Comparison of ENCODE assay signal across 15 cellular contexts in the genomic region with DNA sequence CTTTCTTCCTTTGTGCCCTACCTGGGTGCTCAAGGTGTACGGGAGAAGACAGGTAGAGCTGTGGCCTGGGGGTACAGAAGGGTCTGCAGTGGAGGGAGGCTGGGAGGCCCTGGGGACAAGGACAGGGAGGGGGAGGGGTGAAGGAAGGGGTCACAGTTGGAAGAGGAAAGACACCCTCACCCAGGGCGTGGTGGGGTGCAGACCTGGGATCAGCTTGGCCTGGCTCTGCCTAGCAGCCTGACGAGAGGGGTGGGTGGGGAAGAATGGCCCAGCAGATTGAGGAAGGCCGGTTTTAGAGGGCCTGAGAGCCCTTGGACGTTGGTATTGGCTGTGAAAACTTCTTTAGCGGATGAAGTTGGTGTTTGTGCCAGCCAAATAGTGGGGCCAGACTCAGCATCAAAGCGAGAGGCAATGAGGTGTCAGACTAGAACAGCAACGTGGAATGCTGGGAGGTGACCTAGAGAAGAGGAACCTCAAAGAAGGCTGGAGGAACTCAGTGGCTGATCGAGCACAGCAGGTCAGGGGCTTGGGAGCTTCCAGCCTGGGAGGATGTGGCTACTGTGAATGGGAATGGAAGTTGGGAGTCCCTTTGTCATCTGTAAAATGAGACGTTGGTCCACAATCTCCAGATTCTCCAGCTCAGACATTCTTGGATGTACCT. TPM values are rescaled to one million over a fixed set of nuclear protein-coding genes. Genes with fewer than 3 reads are reported as not detected.
DNase-seq lines count a peak whose midpoint lies in the region; TF ChIP-seq lines count a peak whose summit lies in the region.
"Had no signal": no experiment of that assay in that cellular context is flagged by ENCODE, and none has a peak within 500 bp of the region (broad histone marks: within the 10 kb centered on the region; RNA-seq: fewer than 3 reads in every experiment).

No MANE protein-coding gene starts in this region.

- H3K27ac ChIP-seq in cardiac muscle cell (peak overlapping the region; percentile 94), left ventricle myocardium inferior (replicated peaks) (peak overlapping the region; percentile 91), vagina (peak overlapping the region; percentile 77)

- no peaks in the 10 kb centered on the region for H3K27me3 Mint-ChIP-seq in progenitor cell of endocrine pancreas
- H3K27me3 Mint-ChIP-seq: activated B cell treated with CpG ODN at 0.5 μM for 24 hours had no signal

- intact Hi-C loops in cardiac septum (cut with DNase I) (no loop called here), left ventricle myocardium inferior (cut with micrococcal nuclease) (no loop called here), vagina (cut with DNase I) (no loop called here)

- H3K4me3 Mint-ChIP-seq in progenitor cell of endocrine pancreas (ENCODE audit: low read depth): no peak overlapping the region
- H3K4me3 Mint-ChIP-seq: activated B cell treated with CpG ODN at 0.5 μM for 24 hours had no signal

- no peaks in the 10 kb centered on the region for H3K9me3 Mint-ChIP-seq in progenitor cell of endocrine pancreas (ENCODE audit: low read depth)
- H3K9me3 Mint-ChIP-seq: activated B cell treated with CpG ODN at 0.5 μM for 24 hours had no signal

- no peak for TF ChIP-seq POLR2A in vagina (IDR thresholded peaks at IDR 0.05)

- no peak for TF ChIP-seq CTCF in cardiac muscle cell (IDR thresholded peaks at IDR 0.05; ENCODE audit: low read depth, low read length)
- TF ChIP-seq CTCF in left ventricle myocardium inferior (IDR thresholded peaks at IDR 0.05; ENCODE audit: borderline replicate concordance): no peak
- TF ChIP-seq CTCF in progenitor cell of endocrine pancreas (IDR thresholded peaks at IDR 0.05; ENCODE audit: unreplicated experiment): no peak
- TF ChIP-seq CTCF in vagina (IDR thresholded peaks at IDR 0.05): no peak

- DNase-seq in cardiac muscle cell (ENCODE audit: low read depth in 1 of 2, low spot score in 1 of 2) (no peak), cardiac septum (ENCODE audit: low spot score) (no peak), left ventricle myocardium inferior (no peak), progenitor cell of endocrine pancreas (ENCODE audit: low spot score, unreplicated experiment) (no peak), vagina (ENCODE audit: extremely low spot score in 2 of 2) (no peak), T-helper 1 cell (no peak), LoVo (ENCODE audit: low spot score) (no peak), NCI-H1417 treated with DMSO at 0.1 percent for 48 hours (lab: John Stamatoyannopoulos, UW) (no peak)
- DNase-seq: activated B cell treated with CpG ODN at 0.5 μM for 24 hours, amniotic stem cell, DMS 273 treated with DMSO at 0.1 percent for 48 hours, GOT3, NCI-H146, SIG-M5 had no signal

- no peaks in the 10 kb centered on the region for H3K36me3 ChIP-seq in cardiac muscle cell
- H3K36me3 ChIP-seq in left ventricle myocardium inferior: peaks cover 3% of the 10 kb centered on the region
- H3K36me3 ChIP-seq in vagina: peaks cover 0 to 14% of the 10 kb centered on the region in 2 donors

- H3K4me1 ChIP-seq in cardiac muscle cell (ENCODE audit: low read depth): peaks cover 84% of the 10 kb centered on the region
- peaks cover 83% of the 10 kb centered on the region for H3K4me1 ChIP-seq in left ventricle myocardium inferior
- H3K4me1 ChIP-seq in vagina: peaks cover 50% of the 10 kb centered on the region

- H3K36me3 Mint-ChIP-seq in progenitor cell of endocrine pancreas (ENCODE audit: insufficient read depth): peaks cover 7% of the 10 kb centered on the region

- no peak overlapping the region for H3K4me3 ChIP-seq in cardiac muscle cell
- no peak overlapping the region for H3K4me3 ChIP-seq in left ventricle myocardium inferior
- no peak overlapping the region for H3K4me3 ChIP-seq in vagina
- H3K4me3 ChIP-seq: A549 had no signal

- H3K27me3 ChIP-seq in cardiac muscle cell: no peaks in the 10 kb centered on the region
- no peaks in the 10 kb centered on the region for H3K27me3 ChIP-seq in left ventricle myocardium inferior (ENCODE audit: low read depth)
- H3K27me3 ChIP-seq in vagina: no peaks in the 10 kb centered on the region

- H3K4me1 Mint-ChIP-seq in progenitor cell of endocrine pancreas (ENCODE audit: low read depth): peaks cover 31% of the 10 kb centered on the region

- peak overlapping the region; percentile 62 for H3K27ac Mint-ChIP-seq in progenitor cell of endocrine pancreas
- H3K27ac Mint-ChIP-seq: activated B cell treated with CpG ODN at 0.5 μM for 24 hours had no signal

- H3K9me3 ChIP-seq in cardiac muscle cell (ENCODE audit: low read depth) (no peaks in the 10 kb centered on the region), left ventricle myocardium inferior (replicated peaks) (no peaks in the 10 kb centered on the region), vagina (no peaks in the 10 kb centered on the region)
- H3K9me3 ChIP-seq: A549 had no signal

RNA-seq across cellular contexts. Expression of a gene that starts 18.1 kb away (rescaled TPM):
- total RNA-seq in cardiac muscle cell (100 and 130 TPM in 2 replicates), cardiac septum (99.6 TPM), left ventricle myocardium inferior (95.1 TPM), progenitor cell of endocrine pancreas (66.1 and 69.1 TPM in 2 replicates), vagina (126 TPM)
- polyA plus RNA-seq in cardiac muscle cell: 59.8 and 65.6 TPM in 2 replicates
